ENCODE assay signal across 9 cellular contexts in the genomic region with DNA sequence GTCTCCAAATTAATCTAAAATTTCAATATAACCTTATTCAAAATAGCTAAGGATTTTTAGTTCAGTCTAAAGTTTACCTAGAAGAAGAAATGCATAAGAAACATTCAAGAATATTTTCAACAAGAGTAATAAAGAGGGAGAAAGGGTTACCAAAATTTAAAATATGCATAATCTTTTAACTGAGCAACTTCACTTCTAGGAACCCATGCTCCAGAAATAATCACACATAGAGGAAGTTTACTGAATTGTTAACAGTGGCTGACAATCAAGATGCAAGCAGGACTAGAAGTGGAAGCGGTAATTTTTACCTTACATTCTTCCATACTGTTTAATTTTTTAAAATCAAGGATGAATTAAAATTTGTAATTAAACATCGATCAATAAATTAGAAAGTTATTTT.
DNase-seq lines count a peak whose midpoint lies in the region; ATAC-seq and TF ChIP-seq lines count a peak whose summit lies in the region.
"Had no signal": no experiment of that assay in that cellular context is flagged by ENCODE, and none has a peak within 500 bp of the region (broad histone marks: within the 10 kb centered on the region; RNA-seq: fewer than 3 reads in every experiment).

No MANE protein-coding gene starts in this region.

- no peak overlapping the region for H2AFZ ChIP-seq in DND-41 (ENCODE audit: low read depth, low read length)

- ATAC-seq in DND-41 (ENCODE audit: insufficient read depth, low read depth) (no peak), GM21576 (IDR thresholded peaks at IDR 0.05; ENCODE audit: unreplicated experiment) (no peak), GM18517 (IDR thresholded peaks at IDR 0.05; ENCODE audit: unreplicated experiment) (no peak)
- ATAC-seq: body of pancreas had no signal

- TF ChIP-seq CTCF in DND-41 (IDR thresholded peaks at IDR 0.05; ENCODE audit: borderline replicate concordance, extremely low read depth, low read length, poor library complexity, severe bottlenecking): no peak
- TF ChIP-seq CTCF in coronary artery (IDR thresholded peaks at IDR 0.05): no peak
- TF ChIP-seq CTCF in neutrophil (IDR thresholded peaks at IDR 0.05): no peak

- H4K20me1 ChIP-seq in DND-41 (ENCODE audit: insufficient read depth, low read length): peaks cover 10% of the 10 kb centered on the region; the same call in 1 of the 2 replicates

- no peaks in the 10 kb centered on the region; the same call in 1 of the 2 replicates for H3K36me3 ChIP-seq in DND-41 (ENCODE audit: insufficient read depth, low read length)
- H3K36me3 ChIP-seq in neutrophil: no peaks in the 10 kb centered on the region

- no peaks in the 10 kb centered on the region for H3K9me3 ChIP-seq in DND-41 (ENCODE audit: insufficient read depth, low read length, severe bottlenecking)
- no peaks in the 10 kb centered on the region for H3K9me3 ChIP-seq in neutrophil
- H3K9me3 ChIP-seq: body of pancreas had no signal

- DNase-seq in DND-41: no peak
- peak; percentile 53 for DNase-seq in NAMALWA (ENCODE audit: low spot score)
- no peak for DNase-seq in coronary artery (ENCODE audit: low spot score)
- no peak for DNase-seq in LoVo (ENCODE audit: low spot score)
- DNase-seq in NCI-H2227 (lab: John Stamatoyannopoulos, UW; ENCODE audit: unreplicated experiment): no peak
- DNase-seq: body of pancreas had no signal

- peak overlapping the region; percentile 83 to 84 for H3K4me3 ChIP-seq in DND-41 (ENCODE audit: low read depth in 1 of 2, low read length in 2 of 2)
- H3K4me3 ChIP-seq in coronary artery: peak overlapping the region; percentile 96
- peak overlapping the region; percentile 85 to 91 for H3K4me3 ChIP-seq in neutrophil (ENCODE audit: low read depth in 1 of 2, low read length in 1 of 2)

- peak overlapping the region; percentile 98 for H3K27ac ChIP-seq in DND-41 (ENCODE audit: low read length)
- peak overlapping the region in 1 of 2 donors; percentile 99 for H3K27ac ChIP-seq in coronary artery
- peak overlapping the region; percentile 99 for H3K27ac ChIP-seq in neutrophil

- peaks cover 66% of the 10 kb centered on the region for H3K79me2 ChIP-seq in DND-41 (ENCODE audit: insufficient read depth, low read length)

- H3K4me1 ChIP-seq in DND-41 (ENCODE audit: insufficient read depth, low read length) (peaks cover 50% of the 10 kb centered on the region), neutrophil (ENCODE audit: control insufficient read depth in 1 of 2, insufficient read depth in 1 of 2, low read depth in 1 of 2, low read length in 1 of 2) (peaks cover 36 to 40% of the 10 kb centered on the region in 2 experiments)

- H3K27me3 ChIP-seq in DND-41 (ENCODE audit: insufficient read depth, low read length, poor library complexity) (no peaks in the 10 kb centered on the region), neutrophil (no peaks in the 10 kb centered on the region)
- H3K27me3 ChIP-seq: body of pancreas had no signal

- peak overlapping the region; percentile 88 for H3K9ac ChIP-seq in DND-41 (ENCODE audit: low read depth, low read length)

- H3K4me2 ChIP-seq in DND-41 (ENCODE audit: insufficient read depth, low read length): peak overlapping the region; percentile 65
